In genomic region chr3:24237971-24238767, GRCh38 we compare ENCODE assay signal across 7 cellular contexts.
DNase-seq lines count a peak whose midpoint lies in the region; ATAC-seq and TF ChIP-seq lines count a peak whose summit lies in the region.

No MANE protein-coding gene starts in this region.

- no peaks in the 10 kb centered on the region for H3K27me3 ChIP-seq in cardiac muscle cell

- peaks cover 3% of the 10 kb centered on the region for H3K4me1 Mint-ChIP-seq in activated naive CD8-positive, alpha-beta T cell treated with anti-CD3 and anti-CD28 coated beads, Interleukin-2, amount 10 ng/mL, durations not matched to agents 7 days and 5 days
- no peaks in the 10 kb centered on the region for H3K4me1 Mint-ChIP-seq in progenitor cell of endocrine pancreas (ENCODE audit: low read depth)

- H3K36me3 ChIP-seq in cardiac muscle cell = no peaks in the 10 kb centered on the region

- H3K4me3 ChIP-seq in cardiac muscle cell = no peak overlapping the region

- no peak overlapping the region for H3K4me3 Mint-ChIP-seq in activated naive CD8-positive, alpha-beta T cell treated with anti-CD3 and anti-CD28 coated beads, Interleukin-2, amount 10 ng/mL, durations not matched to agents 7 days and 5 days
- no peak overlapping the region for H3K4me3 Mint-ChIP-seq in progenitor cell of endocrine pancreas (ENCODE audit: low read depth)

- TF ChIP-seq CTCF in cardiac muscle cell (IDR thresholded peaks at IDR 0.05; ENCODE audit: low read depth, low read length) (peak; percentile 80), progenitor cell of endocrine pancreas (IDR thresholded peaks at IDR 0.05; ENCODE audit: unreplicated experiment) (peak; percentile 63)

- POLR2A ChIA-PET in activated naive CD8-positive, alpha-beta T cell treated with anti-CD3 and anti-CD28 coated beads, Interleukin-2, amount 10 ng/mL, durations not matched to agents 7 days and 5 days (lab: Charles Lee) = interaction anchor here (1.0 kb wide), 1 partner anchor 321 kb away, joined by 3 read pairs; the partner anchor contains the start of genes NKIRAS1 and RPL15

- no peaks in the 10 kb centered on the region for H3K4me1 ChIP-seq in cardiac muscle cell (ENCODE audit: low read depth)

- H3K27ac ChIP-seq in cardiac muscle cell = no peak overlapping the region

- ATAC-seq in GM19372 (IDR thresholded peaks at IDR 0.05; ENCODE audit: low read depth, unreplicated experiment) (peak; percentile 92), HG03342 (IDR thresholded peaks at IDR 0.05; ENCODE audit: unreplicated experiment) (peak; percentile 91)
- ATAC-seq in activated naive CD8-positive, alpha-beta T cell treated with anti-CD3 and anti-CD28 coated beads, Interleukin-2, amount 10 ng/mL, durations not matched to agents 7 days and 5 days (ENCODE audit: low read depth) = peak; percentile 66

- no peak overlapping the region for H3K27ac Mint-ChIP-seq in activated naive CD8-positive, alpha-beta T cell treated with anti-CD3 and anti-CD28 coated beads, Interleukin-2, amount 10 ng/mL, durations not matched to agents 7 days and 5 days
- peak overlapping the region; percentile 43 for H3K27ac Mint-ChIP-seq in progenitor cell of endocrine pancreas

- no peaks in the 10 kb centered on the region for H3K9me3 ChIP-seq in cardiac muscle cell (ENCODE audit: low read depth)

- H3K9me3 Mint-ChIP-seq in activated naive CD8-positive, alpha-beta T cell treated with anti-CD3 and anti-CD28 coated beads, Interleukin-2, amount 10 ng/mL, durations not matched to agents 7 days and 5 days = no peaks in the 10 kb centered on the region
- no peaks in the 10 kb centered on the region for H3K9me3 Mint-ChIP-seq in progenitor cell of endocrine pancreas (ENCODE audit: low read depth)

- peak; percentile 94 for DNase-seq in EH (ENCODE audit: low read depth)
- peak; percentile 44 for DNase-seq in NCI-H524 treated with DMSO at 0.1 percent for 48 hours (lab: John Stamatoyannopoulos, UW)
- no peak for DNase-seq in activated naive CD8-positive, alpha-beta T cell treated with anti-CD3 and anti-CD28 coated beads, Interleukin-2, amount 10 ng/mL, durations not matched to agents 7 days and 5 days
- peak; percentile 68 to 89 for DNase-seq in cardiac muscle cell (ENCODE audit: low read depth in 1 of 2, low spot score in 1 of 2)
- DNase-seq in progenitor cell of endocrine pancreas (ENCODE audit: low spot score, unreplicated experiment) = peak; percentile 26

- no peaks in the 10 kb centered on the region for H3K36me3 Mint-ChIP-seq in activated naive CD8-positive, alpha-beta T cell treated with anti-CD3 and anti-CD28 coated beads, Interleukin-2, amount 10 ng/mL, durations not matched to agents 7 days and 5 days
- no peaks in the 10 kb centered on the region for H3K36me3 Mint-ChIP-seq in progenitor cell of endocrine pancreas (ENCODE audit: insufficient read depth)

- peaks cover 9% of the 10 kb centered on the region for H3K27me3 Mint-ChIP-seq in activated naive CD8-positive, alpha-beta T cell treated with anti-CD3 and anti-CD28 coated beads, Interleukin-2, amount 10 ng/mL, durations not matched to agents 7 days and 5 days
- no peaks in the 10 kb centered on the region for H3K27me3 Mint-ChIP-seq in progenitor cell of endocrine pancreas
